20 cellular contexts compared by ENCODE assay signal in the genomic region with DNA sequence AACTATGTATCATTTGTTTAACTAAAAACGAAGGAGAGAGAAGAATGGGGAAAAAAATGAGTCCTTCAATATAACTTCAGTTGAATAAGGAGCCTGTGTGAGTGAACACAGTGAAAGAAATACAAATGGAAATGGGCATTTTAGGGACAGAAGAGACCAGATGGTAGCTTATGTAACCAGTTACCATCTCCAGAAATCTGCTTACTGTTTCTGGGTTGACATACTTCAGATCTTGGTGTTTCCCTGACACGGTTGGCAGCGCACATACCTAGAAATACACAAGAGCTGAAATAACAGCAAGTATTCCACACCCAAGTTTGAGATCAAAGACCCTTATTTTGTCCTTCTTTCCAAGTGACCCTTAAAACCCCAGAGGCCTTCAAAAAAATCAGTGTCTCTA. TPM values are rescaled to one million over a fixed set of nuclear protein-coding genes. Genes with fewer than 3 reads are reported as not detected.
A peak's percentile ranks its signal among the peaks of the same experiment; 100 is the strongest.
DNase-seq lines count a peak whose midpoint lies in the region; ATAC-seq and TF ChIP-seq lines count a peak whose summit lies in the region.
"Had no signal": no experiment of that assay in that cellular context is flagged by ENCODE, and none has a peak within 500 bp of the region (broad histone marks: within the 10 kb centered on the region; RNA-seq: fewer than 3 reads in every experiment).

No MANE protein-coding gene starts in this region.

- DNase-seq in G401 (ENCODE audit: low spot score): peak; percentile 98
- DNase-seq in cerebellum (ENCODE audit: low spot score): peak; percentile 88
- peak; percentile 12 for DNase-seq in pons (ENCODE audit: low spot score)
- no peak for DNase-seq in SK-N-SH
- DNase-seq in tibial artery: no peak
- DNase-seq: 8988T; ACHN; AML-193; Calu3; CD4-positive, alpha-beta memory T cell; COR-L47; DMS53; DMS79 treated with DMSO at 0.1 percent for 48 hours; GOT3; HFFc6 had no signal

- H3F3A ChIP-seq in SK-N-SH (replicated peaks; ENCODE audit: insufficient read depth): no peaks in the 10 kb centered on the region

- H3K9me3 ChIP-seq in SK-N-SH (no peaks in the 10 kb centered on the region), tibial artery (no peaks in the 10 kb centered on the region)
- H3K9me3 ChIP-seq: A549, HAP-1 had no signal

- H3K27me3 ChIP-seq in SK-N-SH (ENCODE audit: insufficient read depth) (no peaks in the 10 kb centered on the region), tibial artery (no peaks in the 10 kb centered on the region)

- 84% methylated on average over 3 of the region's 3 CpGs for WGBS in SK-N-SH (ENCODE audit: low lambda C conversion rate)

- no peak overlapping the region for H2AFZ ChIP-seq in SK-N-SH (ENCODE audit: low read depth)

- no peak overlapping the region for H3K9ac ChIP-seq in SK-N-SH

- TF ChIP-seq EP300 in SK-N-SH (IDR thresholded peaks at IDR 0.05; ENCODE audit: borderline replicate concordance in 1 of 2, low read depth in 1 of 2, low read length in 1 of 2): no peak

- H3K9me2 ChIP-seq in SK-N-SH: no peaks in the 10 kb centered on the region

- H3K27ac ChIP-seq in SK-N-SH (ENCODE audit: low read depth in 2 of 2, low read length in 1 of 2): no peak overlapping the region
- H3K27ac ChIP-seq in tibial artery: no peak overlapping the region
- H3K27ac ChIP-seq: A549 had no signal

- intact Hi-C loops in tibial artery (cut with DNase I; ENCODE audit: low total_unique reads): no loop called here

- no peaks in the 10 kb centered on the region for H3K4me1 ChIP-seq in SK-N-SH (ENCODE audit: control insufficient read depth in 1 of 2, insufficient read depth in 2 of 2, low read depth in 1 of 2, low read length in 1 of 2)
- H3K4me1 ChIP-seq in tibial artery: no peaks in the 10 kb centered on the region
- H3K4me1 ChIP-seq: HAP-1 had no signal

- H3K36me3 ChIP-seq in SK-N-SH (replicated peaks in 1 of 2; ENCODE audit: control insufficient read depth in 1 of 2, insufficient read depth in 2 of 2, low read length in 1 of 2): no peaks in the 10 kb centered on the region
- no peaks in the 10 kb centered on the region for H3K36me3 ChIP-seq in tibial artery

- TF ChIP-seq RAD21 in SK-N-SH (IDR thresholded peaks at IDR 0.05; ENCODE audit: low read length): no peak

- H3K4me2 ChIP-seq in SK-N-SH: no peak overlapping the region
- H3K4me2 ChIP-seq: A549 had no signal

- ATAC-seq in HG03571 (IDR thresholded peaks at IDR 0.05; ENCODE audit: unreplicated experiment): no peak
- ATAC-seq: A549 had no signal

- CTCF ChIA-PET in SK-N-SH (lab: Yijun Ruan, JAX): interaction anchor here (1.0 to 1.5 kb wide), 3 partner anchors 9 to 66 kb away, joined by 3 read pairs; no protein-coding TSS in a partner anchor

- no peak overlapping the region for H3K4me3 ChIP-seq in SK-N-SH (ENCODE audit: low read depth in 2 of 2, low read length in 1 of 2)
- no peak overlapping the region for H3K4me3 ChIP-seq in tibial artery
- H3K4me3 ChIP-seq: A549, HAP-1 had no signal

- in situ Hi-C loops in G401 (cut with HindIII; ENCODE audit: low sequenced_read_pairs): no loop called here

- H4K20me1 ChIP-seq in SK-N-SH (ENCODE audit: insufficient read depth): no peaks in the 10 kb centered on the region

- no peaks in the 10 kb centered on the region for H3K79me2 ChIP-seq in SK-N-SH (ENCODE audit: insufficient read depth)

- POLR2A ChIA-PET in SK-N-SH (lab: Yijun Ruan, JAX): no interaction called here

- TF ChIP-seq CTCF in SK-N-SH (IDR thresholded peaks at IDR 0.05) (no peak), tibial artery (IDR thresholded peaks at IDR 0.05) (no peak)

TF ChIP-seq in SK-N-SH, 30 proteins besides CTCF, POLR2A, EP300 and RAD21:
- TF ChIP-seq, protein P1, sequence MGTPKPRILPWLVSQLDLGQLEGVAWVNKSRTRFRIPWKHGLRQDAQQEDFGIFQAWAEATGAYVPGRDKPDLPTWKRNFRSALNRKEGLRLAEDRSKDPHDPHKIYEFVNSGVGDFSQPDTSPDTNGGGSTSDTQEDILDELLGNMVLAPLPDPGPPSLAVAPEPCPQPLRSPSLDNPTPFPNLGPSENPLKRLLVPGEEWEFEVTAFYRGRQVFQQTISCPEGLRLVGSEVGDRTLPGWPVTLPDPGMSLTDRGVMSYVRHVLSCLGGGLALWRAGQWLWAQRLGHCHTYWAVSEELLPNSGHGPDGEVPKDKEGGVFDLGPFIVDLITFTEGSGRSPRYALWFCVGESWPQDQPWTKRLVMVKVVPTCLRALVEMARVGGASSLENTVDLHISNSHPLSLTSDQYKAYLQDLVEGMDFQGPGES (IDR thresholded peaks at IDR 0.05; ENCODE audit: low read depth, low read length): no peak
- TF ChIP-seq TAF1 (IDR thresholded peaks at IDR 0.05; ENCODE audit: borderline replicate concordance, low read depth, low read length) (no peak), USF2 (IDR thresholded peaks at IDR 0.05; ENCODE audit: borderline replicate concordance, low read depth, low read length) (no peak), ELF1 (IDR thresholded peaks at IDR 0.05) (no peak), MAX (IDR thresholded peaks at IDR 0.05; ENCODE audit: low read depth) (no peak), USF1 (IDR thresholded peaks at IDR 0.05; ENCODE audit: borderline replicate concordance, low read depth) (no peak), RFX5 (IDR thresholded peaks at IDR 0.05; ENCODE audit: low read length) (no peak), PBX3 (IDR thresholded peaks at IDR 0.05) (no peak)

RNA-seq across cellular contexts. Expression of gene GFRA3, which starts 14.9 kb away (rescaled TPM):
- not detected in 2 replicates for total RNA-seq in G401 (2014; rRNA removed; shearing (Covaris generic))
- total RNA-seq in cerebellum: 0.09 TPM
- 0.11 and 0.15 TPM in 2 replicates for polyA plus RNA-seq in SK-N-SH (2012; rRNA removed)
- 0.04 and 0.17 TPM in 2 replicates for polyA plus RNA-seq in SK-N-SH (2012; cell fraction: cytosol; rRNA removed)
- polyA plus RNA-seq in SK-N-SH (2012; cell fraction: nucleus; rRNA removed): 0.06 TPM in 1 of 2 replicates, not detected in the other
- total RNA-seq: CD4-positive, alpha-beta memory T cell; Daoy; HFFc6 had no signal
- polyA plus RNA-seq: BJ; CD4-positive, alpha-beta memory T cell had no signal

RNA-seq across cellular contexts. Expression of gene CDC25C, which starts 42.3 kb away (rescaled TPM):
- 39.8 and 57.5 TPM in 2 replicates for total RNA-seq in G401 (2014; rRNA removed; shearing (Covaris generic))
- total RNA-seq in cerebellum: 5.1 TPM
- polyA plus RNA-seq in SK-N-SH (2012; rRNA removed): 4.9 and 5.2 TPM in 2 replicates
- polyA plus RNA-seq in SK-N-SH (2012; cell fraction: cytosol; rRNA removed): 4.8 and 5.8 TPM in 2 replicates
- polyA plus RNA-seq in SK-N-SH (2012; cell fraction: nucleus; rRNA removed): 3.9 and 5.3 TPM in 2 replicates
- total RNA-seq: CD4-positive, alpha-beta memory T cell had no signal
- polyA plus RNA-seq: CD4-positive, alpha-beta memory T cell had no signal

RNA-seq across cellular contexts. Expression of gene FAM53C, which starts 48.8 kb away (rescaled TPM):
- total RNA-seq in G401 (2014; rRNA removed; shearing (Covaris generic)): 57.3 and 76.4 TPM in 2 replicates
- 27.4 TPM for total RNA-seq in cerebellum
- polyA plus RNA-seq in SK-N-SH (2012; rRNA removed): 14.5 and 18.7 TPM in 2 replicates
- polyA plus RNA-seq in SK-N-SH (2012; cell fraction: cytosol; rRNA removed): 9.8 and 13.4 TPM in 2 replicates
- 16.3 and 25.6 TPM in 2 replicates for polyA plus RNA-seq in SK-N-SH (2012; cell fraction: nucleus; rRNA removed)

Comparison
In these comparisons a context has a peak if more than half of its experiments do, and no peak if none do; other contexts are left out.
1. DNase-seq: peak in G401 (single experiment), cerebellum (single experiment) and pons (single experiment); none in SK-N-SH (single experiment) and tibial artery (0 of 2).